8 cellular contexts compared by ENCODE assay signal in the genomic region with DNA sequence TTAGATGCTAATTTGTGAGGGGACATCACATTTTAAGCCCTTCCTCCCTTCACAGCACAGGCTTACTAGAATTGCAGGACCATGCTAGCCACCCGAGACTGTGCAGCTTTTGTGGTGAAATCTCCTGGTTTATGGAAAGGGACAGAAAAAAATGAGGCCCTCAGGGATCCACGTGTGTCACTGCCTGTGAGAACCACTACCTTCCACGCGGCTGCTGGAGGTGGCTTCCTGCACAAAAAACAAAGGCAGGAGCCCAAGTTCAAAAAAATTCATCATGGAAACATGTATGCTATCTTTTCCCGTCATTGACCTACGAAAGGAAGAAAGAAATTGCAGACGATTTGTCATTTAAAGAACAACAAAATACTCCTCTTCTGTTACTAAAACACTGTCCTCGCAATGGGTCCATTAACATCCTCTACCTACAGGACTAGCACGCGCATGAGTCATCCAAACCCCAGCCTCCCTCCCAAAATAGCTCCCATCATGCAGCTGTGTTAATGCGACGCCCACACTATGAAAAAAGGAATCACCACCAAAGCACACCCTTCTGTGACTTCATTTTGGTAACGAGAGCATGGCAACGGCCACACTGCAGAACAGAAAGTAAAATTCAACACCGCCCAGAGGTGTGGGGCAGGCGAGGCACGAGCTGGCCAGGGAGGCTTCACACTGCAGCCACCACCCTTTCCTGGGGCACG. TPM values are rescaled to one million over a fixed set of nuclear protein-coding genes. Genes with fewer than 3 reads are reported as not detected.
A peak's percentile ranks its signal among the peaks of the same experiment; 100 is the strongest.
DNase-seq lines count a peak whose midpoint lies in the region; ATAC-seq and TF ChIP-seq lines count a peak whose summit lies in the region.

No MANE protein-coding gene starts in this region.

- H3K9ac ChIP-seq in KMS-11, result peak overlapping the region; percentile 42; the same call in 1 of the 2 replicates

- H3K27me3 Mint-ChIP-seq in CD4-positive, alpha-beta memory T cell, result no peaks in the 10 kb centered on the region
- H3K27me3 Mint-ChIP-seq in immature natural killer cell (ENCODE audit: low read depth in 3 of 3), result peaks cover 0 to 6% (median 3%) of the 10 kb centered on the region in 3 donors

- H3K4me2 ChIP-seq in KMS-11, result peak overlapping the region; percentile 36; the same call in 1 of the 2 replicates

- H4K20me1 ChIP-seq in KMS-11 (ENCODE audit: insufficient read depth), result no peaks in the 10 kb centered on the region

- H3K4me3 Mint-ChIP-seq in CD4-positive, alpha-beta memory T cell, result peak overlapping the region; percentile 72 to 92 (median 88)
- peak overlapping the region; percentile 73 to 81 (median 77) for H3K4me3 Mint-ChIP-seq in immature natural killer cell

- H3K79me2 ChIP-seq in KMS-11 (ENCODE audit: insufficient read depth, low read depth), result no peaks in the 10 kb centered on the region

- no peaks in the 10 kb centered on the region for H3K27me3 ChIP-seq in CD4-positive, alpha-beta memory T cell (ENCODE audit: insufficient read depth, low read length)
- H3K27me3 ChIP-seq in KMS-11 (ENCODE audit: insufficient read depth, low read depth), result no peaks in the 10 kb centered on the region

- ATAC-seq in GM21447 (IDR thresholded peaks at IDR 0.05; ENCODE audit: unreplicated experiment), result peak; percentile 96
- ATAC-seq in left lobe of liver, result no peak

- H3K27ac Mint-ChIP-seq in CD4-positive, alpha-beta memory T cell, result peak overlapping the region; percentile 81 to 97 (median 91)
- H3K27ac Mint-ChIP-seq in immature natural killer cell, result peak overlapping the region; percentile 83 to 94 (median 88)

- peaks cover 0 to 2% (median 0%) of the 10 kb centered on the region in 8 donors for H3K9me3 Mint-ChIP-seq in CD4-positive, alpha-beta memory T cell
- no peaks in the 10 kb centered on the region for H3K9me3 Mint-ChIP-seq in immature natural killer cell

- H2AFZ ChIP-seq in KMS-11 (ENCODE audit: low read depth), result peak overlapping the region; percentile 31; the same call in 1 of the 2 replicates

- intact Hi-C loops in CD4-positive, alpha-beta memory T cell (cut with micrococcal nuclease), result loop anchor here (1.0 to 5.0 kb wide), 2 partner anchors 53 to 87 kb away; partner anchors contain the start of gene RPS6KA2

- H3K4me3 ChIP-seq in CD4-positive, alpha-beta memory T cell (ENCODE audit: low read length in 2 of 2), result peak overlapping the region in 1 of 2 donors; percentile 51
- H3K4me3 ChIP-seq in KMS-11 (IDR thresholded peaks at IDR 0.05; ENCODE audit: insufficient read depth, low read depth, low read length), result no peak overlapping the region

- no peaks in the 10 kb centered on the region for H3K36me3 ChIP-seq in CD4-positive, alpha-beta memory T cell (ENCODE audit: insufficient read depth, low read length)
- no peaks in the 10 kb centered on the region for H3K36me3 ChIP-seq in KMS-11 (ENCODE audit: insufficient read depth)

- peaks cover 18 to 38% (median 28%) of the 10 kb centered on the region in 4 donors for H3K4me1 Mint-ChIP-seq in CD4-positive, alpha-beta memory T cell
- peaks cover 41% of the 10 kb centered on the region in 2 donors for H3K4me1 Mint-ChIP-seq in immature natural killer cell

- H3K9me3 ChIP-seq in CD4-positive, alpha-beta memory T cell (ENCODE audit: control insufficient read depth in 1 of 2, low read length in 2 of 2), result no peaks in the 10 kb centered on the region

- H3K36me3 Mint-ChIP-seq in CD4-positive, alpha-beta memory T cell, result peaks cover 0 to 3% of the 10 kb centered on the region in 2 donors
- peaks cover 0 to 3% (median 0%) of the 10 kb centered on the region in 3 donors for H3K36me3 Mint-ChIP-seq in immature natural killer cell

- no peak for TF ChIP-seq CTCF in KMS-11 (conservative IDR thresholded peaks at IDR 0.05; ENCODE audit: low read depth, low read length)

- peaks cover 24% of the 10 kb centered on the region for H3K4me1 ChIP-seq in CD4-positive, alpha-beta memory T cell (ENCODE audit: insufficient read depth, low read length)
- H3K4me1 ChIP-seq in KMS-11 (ENCODE audit: low read depth, poor library complexity, severe bottlenecking), result peaks cover 5% of the 10 kb centered on the region

- CTCF ChIA-PET in CD4-positive, alpha-beta memory T cell (lab: Charles Lee; ENCODE audit: partially characterized antibody), result interaction anchor here (1.3 kb wide), 2 partner anchors 129 to 265 kb away, joined by 3 to 4 read pairs; no protein-coding TSS in a partner anchor

- POLR2A ChIA-PET in CD4-positive, alpha-beta memory T cell (lab: Charles Lee; ENCODE audit: partially characterized antibody), result interaction anchor here (0.6 to 2.6 kb wide), 12 partner anchors 13 to 198 kb away, joined by 3 to 29 read pairs (median 4); partner anchors contain the start of genes RPS6KA2 and SFT2D1

- peak overlapping the region; percentile 66 for H3K27ac ChIP-seq in CD4-positive, alpha-beta memory T cell (ENCODE audit: low read depth, low read length)
- H3K27ac ChIP-seq in KMS-11, result no peak overlapping the region; the same call in 1 of the 2 replicates

- DNase-seq in CD4-positive, alpha-beta memory T cell, result peak; percentile 64 to 88 (median 70)
- peak; percentile 42 for DNase-seq in activated T-cell treated with anti-CD3 and anti-CD28 coated beads for 1 hour (ENCODE audit: low read depth)
- peak; percentile 70 to 77 (median 74) for DNase-seq in immature natural killer cell
- peak; percentile 38 for DNase-seq in stimulated activated CD8-positive, alpha-beta memory T cell treated with anti-CD3 and anti-CD28 coated beads, Interleukin-4, amount 100 ng/mL, for 24 hours (ENCODE audit: low read depth)
- no peak for DNase-seq in left lobe of liver (ENCODE audit: low spot score)
- DNase-seq in HT-29 (ENCODE audit: low spot score), result no peak

RNA-seq across cellular contexts. Expression of gene RAMACL, which starts 45.7 kb away (rescaled TPM):
- total RNA-seq in CD4-positive, alpha-beta memory T cell, result under 1 TPM; 0.30 to 0.41 TPM
- polyA plus RNA-seq in CD4-positive, alpha-beta memory T cell, result under 1 TPM; 0.39 to 0.41 TPM
- polyA plus RNA-seq in immature natural killer cell, result under 1 TPM; 0.18 to 0.58 (median 0.38) TPM
- 0.28 TPM for total RNA-seq in left lobe of liver
- total RNA-seq in HT-29 (2014; rRNA removed; shearing (Covaris generic)), result 0.15 TPM in 1 of 2 replicates, not detected in the other

Comparison
In these comparisons a context has a peak if more than half of its experiments do, and no peak if none do; other contexts are left out.
1. DNase-seq: peak in CD4-positive, alpha-beta memory T cell (5 of 5), activated T-cell treated with anti-CD3 and anti-CD28 coated beads for 1 hour (single experiment), immature natural killer cell (3 of 3) and stimulated activated CD8-positive, alpha-beta memory T cell treated with anti-CD3 and anti-CD28 coated beads, Interleukin-4, amount 100 ng/mL, for 24 hours (single experiment); none in left lobe of liver (single experiment) and HT-29 (single experiment).